In the genomic region with DNA sequence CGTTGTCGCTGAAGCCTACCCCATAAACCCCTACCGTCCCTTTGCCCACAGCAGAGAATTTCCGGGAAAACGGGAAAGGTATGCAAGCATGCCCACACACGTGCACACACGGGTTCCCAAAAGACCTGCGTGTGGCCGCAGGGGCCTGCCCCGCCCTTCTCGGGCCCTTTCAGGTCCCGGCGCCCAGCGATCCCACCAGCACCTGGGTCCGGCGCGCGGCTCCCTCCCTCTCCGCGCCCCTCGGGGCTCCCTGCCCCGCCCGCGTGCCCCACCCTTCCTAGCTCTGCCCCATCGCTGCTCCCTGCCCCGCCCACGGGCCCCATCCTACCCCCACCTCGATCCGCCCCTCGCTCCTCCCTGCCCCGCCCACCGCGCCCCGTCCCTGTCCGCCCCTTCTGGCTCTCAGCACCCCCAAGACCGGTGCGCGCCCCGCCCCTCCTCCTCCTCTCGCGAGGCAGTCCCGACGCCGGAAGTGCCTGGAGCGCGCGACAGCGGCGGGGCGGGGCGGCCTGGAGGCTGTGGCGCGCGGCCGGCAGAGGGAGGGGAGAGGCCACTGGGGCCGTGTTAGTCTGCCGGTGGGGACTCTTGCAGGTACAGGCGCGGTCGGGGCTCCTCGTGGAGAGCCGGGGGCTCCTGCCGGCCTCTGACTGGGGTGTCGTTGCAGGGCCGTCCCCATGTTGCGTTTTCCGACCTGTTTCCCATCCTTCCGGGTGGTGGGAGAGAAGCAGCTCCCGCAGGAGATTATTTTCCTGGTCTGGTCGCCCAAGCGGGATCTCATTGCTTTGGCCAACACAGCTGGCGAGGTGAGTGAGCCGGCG, we compare ENCODE assay signal across 8 cellular contexts. TPM values are rescaled to one million over a fixed set of nuclear protein-coding genes. Genes with fewer than 3 reads are reported as not detected.
DNase-seq lines count a peak whose midpoint lies in the region; ATAC-seq and TF ChIP-seq lines count a peak whose summit lies in the region.

A gene with protein sequence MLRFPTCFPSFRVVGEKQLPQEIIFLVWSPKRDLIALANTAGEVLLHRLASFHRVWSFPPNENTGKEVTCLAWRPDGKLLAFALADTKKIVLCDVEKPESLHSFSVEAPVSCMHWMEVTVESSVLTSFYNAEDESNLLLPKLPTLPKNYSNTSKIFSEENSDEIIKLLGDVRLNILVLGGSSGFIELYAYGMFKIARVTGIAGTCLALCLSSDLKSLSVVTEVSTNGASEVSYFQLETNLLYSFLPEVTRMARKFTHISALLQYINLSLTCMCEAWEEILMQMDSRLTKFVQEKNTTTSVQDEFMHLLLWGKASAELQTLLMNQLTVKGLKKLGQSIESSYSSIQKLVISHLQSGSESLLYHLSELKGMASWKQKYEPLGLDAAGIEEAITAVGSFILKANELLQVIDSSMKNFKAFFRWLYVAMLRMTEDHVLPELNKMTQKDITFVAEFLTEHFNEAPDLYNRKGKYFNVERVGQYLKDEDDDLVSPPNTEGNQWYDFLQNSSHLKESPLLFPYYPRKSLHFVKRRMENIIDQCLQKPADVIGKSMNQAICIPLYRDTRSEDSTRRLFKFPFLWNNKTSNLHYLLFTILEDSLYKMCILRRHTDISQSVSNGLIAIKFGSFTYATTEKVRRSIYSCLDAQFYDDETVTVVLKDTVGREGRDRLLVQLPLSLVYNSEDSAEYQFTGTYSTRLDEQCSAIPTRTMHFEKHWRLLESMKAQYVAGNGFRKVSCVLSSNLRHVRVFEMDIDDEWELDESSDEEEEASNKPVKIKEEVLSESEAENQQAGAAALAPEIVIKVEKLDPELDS (plus strand): TSS at position 510 of the 818 bp plus-strand sequence. CDS start 165 bp downstream, at position 675.

- peak within 1 kb of the TSS; percentile 99 for H3K4me3 ChIP-seq in left ventricle myocardium inferior
- peak within 1 kb of the TSS; percentile 97 for H3K4me3 ChIP-seq in upper lobe of right lung

- intact Hi-C loops in T-helper 1 cell treated with Interleukin-12 subunit alpha and Interleukin-12 subunit beta and Interleukin-4 antibody, amounts not matched to agents 30 ng/mL and 1 ng/mL, for 36 hours (cut with micrococcal nuclease): loop anchor here (1.0 to 5.0 kb wide), 9 partner anchors 46 to 1206 kb away; partner anchors contain the start of genes DHX15, PI4K2B, SEL1L3 and SEPSECS
- intact Hi-C loops in left ventricle myocardium inferior (cut with micrococcal nuclease): no loop called here
- intact Hi-C loops in upper lobe of right lung (cut with DNase I): no loop called here

- peaks cover 23% of the 10 kb centered on the region for H3K4me1 Mint-ChIP-seq in progenitor cell of endocrine pancreas (ENCODE audit: low read depth)

- peak within 1 kb of the TSS; percentile 83 for H3K27ac ChIP-seq in left ventricle myocardium inferior (replicated peaks)
- H3K27ac ChIP-seq in upper lobe of right lung: peak within 1 kb of the TSS; percentile 76

- H3K27ac Mint-ChIP-seq in progenitor cell of endocrine pancreas: peak within 1 kb of the TSS; percentile 89

- H3K9me3 Mint-ChIP-seq in progenitor cell of endocrine pancreas (ENCODE audit: low read depth): no peaks in the 10 kb centered on the region

- peaks cover 27% of the 10 kb centered on the region for H3K4me1 ChIP-seq in left ventricle myocardium inferior
- H3K4me1 ChIP-seq in upper lobe of right lung: peaks cover 12% of the 10 kb centered on the region

- H3K36me3 Mint-ChIP-seq in progenitor cell of endocrine pancreas (ENCODE audit: insufficient read depth): peaks cover 4% of the 10 kb centered on the region

- ATAC-seq in GM18498 (IDR thresholded peaks at IDR 0.05; ENCODE audit: unreplicated experiment): peak; percentile 98
- peak; percentile 94 for ATAC-seq in HG02870 (IDR thresholded peaks at IDR 0.05; ENCODE audit: unreplicated experiment)
- peak; percentile 98 for ATAC-seq in upper lobe of right lung

- DNase-seq in NCI-H146 (lab: John Stamatoyannopoulos, UW): peak; percentile 97
- peak; percentile 82 for DNase-seq in amniotic epithelial cell (ENCODE audit: low read depth)
- DNase-seq in left ventricle myocardium inferior: peak; percentile 98
- DNase-seq in progenitor cell of endocrine pancreas (ENCODE audit: low spot score, unreplicated experiment): peak; percentile 87
- DNase-seq in upper lobe of right lung: peak; percentile 100

- H3K9me3 ChIP-seq in left ventricle myocardium inferior (replicated peaks): peaks cover 5% of the 10 kb centered on the region
- H3K9me3 ChIP-seq in upper lobe of right lung: no peaks in the 10 kb centered on the region

- no peak within 1 kb of the TSS for H3K4me3 Mint-ChIP-seq in progenitor cell of endocrine pancreas (ENCODE audit: low read depth)

- TF ChIP-seq CTCF in left ventricle myocardium inferior (IDR thresholded peaks at IDR 0.05; ENCODE audit: borderline replicate concordance) (peak; percentile 27), progenitor cell of endocrine pancreas (IDR thresholded peaks at IDR 0.05; ENCODE audit: unreplicated experiment) (no peak), upper lobe of right lung (IDR thresholded peaks at IDR 0.05) (no peak)

- no peaks in the 10 kb centered on the region for H3K27me3 Mint-ChIP-seq in progenitor cell of endocrine pancreas

- H3K27me3 ChIP-seq in left ventricle myocardium inferior (ENCODE audit: low read depth): no peaks in the 10 kb centered on the region
- no peaks in the 10 kb centered on the region for H3K27me3 ChIP-seq in upper lobe of right lung

- H3K36me3 ChIP-seq in left ventricle myocardium inferior: peaks cover 16% of the 10 kb centered on the region
- peaks cover 16% of the 10 kb centered on the region for H3K36me3 ChIP-seq in upper lobe of right lung

RNA-seq across cellular contexts. Expression of the gene that starts here (rescaled TPM):
- 45.7 and 46.1 TPM in 2 replicates for total RNA-seq in T-helper 1 cell treated with Interleukin-12 subunit alpha and Interleukin-12 subunit beta and Interleukin-4 antibody, amounts not matched to agents 30 ng/mL and 1 ng/mL, for 36 hours
- total RNA-seq in left ventricle myocardium inferior (12.2 TPM), progenitor cell of endocrine pancreas (39.5 and 48.4 TPM in 2 replicates), upper lobe of right lung (33.0 TPM)

Comparison
In these comparisons a context has a peak if more than half of its experiments do, and no peak if none do; other contexts are left out.
1. Peak in every context shown above with its lines: DNase-seq, ATAC-seq, H3K4me3 ChIP-seq and H3K27ac ChIP-seq.